ENCODE assay signal across 1 cellular context in genomic region chr5:149221731-149222342, GRCh38.
TF ChIP-seq lines count a peak whose summit lies in the region.

No MANE protein-coding gene starts in this region.

TF ChIP-seq in HepG2, 621 proteins besides CTCF, POLR2A, EP300 and RAD21:
- TF ChIP-seq ARNT2 (CRISPR knock-in tag; IDR thresholded peaks at IDR 0.05; ENCODE audit: low read depth) = no peak
- no peak for TF ChIP-seq CEBPB (IDR thresholded peaks at IDR 0.05; ENCODE audit: borderline replicate concordance, low read depth, low read length)
